In the genomic region with DNA sequence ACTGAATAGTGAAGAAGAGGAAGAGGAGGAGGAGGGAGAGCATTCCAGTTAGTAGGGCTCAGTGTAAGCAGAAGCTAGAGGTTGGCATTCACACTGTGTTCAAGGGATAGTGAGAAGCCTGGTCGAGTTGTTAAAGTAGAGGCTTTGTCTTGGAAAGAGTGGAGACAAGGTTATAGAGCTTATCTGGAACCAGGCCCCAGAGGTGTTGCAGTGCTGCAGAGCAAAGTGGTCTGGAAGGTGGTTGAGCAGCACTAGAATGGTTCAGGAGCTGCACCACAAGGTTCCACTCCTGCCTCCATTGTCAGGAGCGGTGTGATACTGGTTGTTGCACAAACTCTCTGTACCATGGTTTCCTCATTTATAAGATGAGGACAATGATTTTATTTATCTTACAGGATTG, we compare ENCODE assay signal across 1 cellular context.
TF ChIP-seq lines count a peak whose summit lies in the region.

No MANE protein-coding gene starts in this region.

TF ChIP-seq in IMR-90, 13 proteins besides CTCF, POLR2A, EP300 and RAD21:
- TF ChIP-seq, protein P1, sequence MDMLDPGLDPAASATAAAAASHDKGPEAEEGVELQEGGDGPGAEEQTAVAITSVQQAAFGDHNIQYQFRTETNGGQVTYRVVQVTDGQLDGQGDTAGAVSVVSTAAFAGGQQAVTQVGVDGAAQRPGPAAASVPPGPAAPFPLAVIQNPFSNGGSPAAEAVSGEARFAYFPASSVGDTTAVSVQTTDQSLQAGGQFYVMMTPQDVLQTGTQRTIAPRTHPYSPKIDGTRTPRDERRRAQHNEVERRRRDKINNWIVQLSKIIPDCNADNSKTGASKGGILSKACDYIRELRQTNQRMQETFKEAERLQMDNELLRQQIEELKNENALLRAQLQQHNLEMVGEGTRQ (IDR thresholded peaks at IDR 0.05; ENCODE audit: low read depth, low read length): no peak
- TF ChIP-seq FOS (IDR thresholded peaks at IDR 0.05; ENCODE audit: low read depth, low read length) (no peak), MXI1 (IDR thresholded peaks at IDR 0.05; ENCODE audit: borderline replicate concordance, low read depth, low read length) (no peak), MAZ (IDR thresholded peaks at IDR 0.05; ENCODE audit: borderline replicate concordance, low read depth, low read length) (no peak), MAFK (IDR thresholded peaks at IDR 0.05; ENCODE audit: low read depth, low read length) (no peak), CEBPB (IDR thresholded peaks at IDR 0.05; ENCODE audit: low read depth, low read length) (no peak), NFE2L2 (IDR thresholded peaks at IDR 0.05; ENCODE audit: low read depth, low read length) (no peak), RFX5 (IDR thresholded peaks at IDR 0.05; ENCODE audit: low read depth, low read length) (no peak), SMC3 (IDR thresholded peaks at IDR 0.05; ENCODE audit: low read depth, low read length) (no peak), CHD1 (IDR thresholded peaks at IDR 0.05; ENCODE audit: low read depth, low read length) (no peak), RCOR1 (IDR thresholded peaks at IDR 0.05; ENCODE audit: insufficient replicate concordance, low read length) (no peak), BHLHE40 (IDR thresholded peaks at IDR 0.05; ENCODE audit: low read depth, low read length) (no peak)
- TF ChIP-seq, protein P2, sequence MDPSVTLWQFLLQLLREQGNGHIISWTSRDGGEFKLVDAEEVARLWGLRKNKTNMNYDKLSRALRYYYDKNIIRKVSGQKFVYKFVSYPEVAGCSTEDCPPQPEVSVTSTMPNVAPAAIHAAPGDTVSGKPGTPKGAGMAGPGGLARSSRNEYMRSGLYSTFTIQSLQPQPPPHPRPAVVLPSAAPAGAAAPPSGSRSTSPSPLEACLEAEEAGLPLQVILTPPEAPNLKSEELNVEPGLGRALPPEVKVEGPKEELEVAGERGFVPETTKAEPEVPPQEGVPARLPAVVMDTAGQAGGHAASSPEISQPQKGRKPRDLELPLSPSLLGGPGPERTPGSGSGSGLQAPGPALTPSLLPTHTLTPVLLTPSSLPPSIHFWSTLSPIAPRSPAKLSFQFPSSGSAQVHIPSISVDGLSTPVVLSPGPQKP (IDR thresholded peaks at IDR 0.05; ENCODE audit: borderline replicate concordance, low read depth, low read length): no peak
